ENCODE assay signal across 17 cellular contexts in the genomic region with DNA sequence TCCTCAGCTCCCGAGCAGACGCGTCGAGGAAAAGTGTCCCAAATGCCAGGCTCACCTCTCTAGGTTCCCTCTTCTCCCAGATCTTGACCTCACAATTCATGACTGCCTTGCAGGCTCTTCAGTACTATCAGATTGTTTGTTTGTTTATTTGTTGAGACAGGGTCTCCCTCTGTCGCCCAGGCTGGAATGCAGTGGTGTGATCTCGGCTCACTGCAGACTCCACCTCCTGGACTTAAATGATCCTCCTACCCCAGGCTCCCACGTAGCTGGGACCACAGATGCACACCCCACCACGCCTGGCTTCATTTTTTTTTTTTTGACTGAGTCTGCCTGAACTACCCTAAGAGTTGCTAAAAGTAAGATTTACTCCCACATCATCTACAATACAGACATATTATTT. TPM values are rescaled to one million over a fixed set of nuclear protein-coding genes. Genes with fewer than 3 reads are reported as not detected.
A peak's percentile ranks its signal among the peaks of the same experiment; 100 is the strongest.
DNase-seq lines count a peak whose midpoint lies in the region; ATAC-seq and TF ChIP-seq lines count a peak whose summit lies in the region.
"Had no signal": no experiment of that assay in that cellular context is flagged by ENCODE, and none has a peak within 500 bp of the region (broad histone marks: within the 10 kb centered on the region; RNA-seq: fewer than 3 reads in every experiment).

No MANE protein-coding gene starts in this region.

- TF ChIP-seq CTCF in WTC11 (IDR thresholded peaks at IDR 0.05) (no peak), endodermal cell (conservative IDR thresholded peaks at IDR 0.05) (no peak), prostate gland (IDR thresholded peaks at IDR 0.05) (no peak), spleen (IDR thresholded peaks at IDR 0.05 in 8 of 11, conservative IDR thresholded peaks at IDR 0.05 in 3 of 11) (no peak)

- peaks cover 3% of the 10 kb centered on the region; the same call in 1 of the 2 replicates for H3K36me3 Mint-ChIP-seq in WTC11
- H3K36me3 Mint-ChIP-seq in endodermal cell (ENCODE audit: low read depth) = peaks cover 4% of the 10 kb centered on the region
- peaks cover 0 to 10% (median 3%) of the 10 kb centered on the region in 5 donors for H3K36me3 Mint-ChIP-seq in naive thymus-derived CD4-positive, alpha-beta T cell
- H3K36me3 Mint-ChIP-seq: CD4-positive, CD25-positive, alpha-beta regulatory T cell had no signal

- no peak overlapping the region for H3K27ac Mint-ChIP-seq in WTC11
- H3K27ac Mint-ChIP-seq in endodermal cell = peak overlapping the region; percentile 89
- H3K27ac Mint-ChIP-seq in naive thymus-derived CD4-positive, alpha-beta T cell = peak overlapping the region in 5 of 9 donors; percentile 5 to 54 (median 46)
- H3K27ac Mint-ChIP-seq: CD4-positive, CD25-positive, alpha-beta regulatory T cell had no signal

- H3K36me3 ChIP-seq in endodermal cell (ENCODE audit: control insufficient read depth, insufficient read depth, low read length) = no peaks in the 10 kb centered on the region
- peaks cover 0 to 24% (median 0%) of the 10 kb centered on the region in 3 experiments for H3K36me3 ChIP-seq in naive thymus-derived CD4-positive, alpha-beta T cell (ENCODE audit: control insufficient read depth in 2 of 3, insufficient read depth in 3 of 3, low read length in 3 of 3)
- no peaks in the 10 kb centered on the region for H3K36me3 ChIP-seq in prostate gland
- H3K36me3 ChIP-seq in spleen = no peaks in the 10 kb centered on the region

- DNase-seq in WTC11 (ENCODE audit: low spot score) (peak; percentile 9), endodermal cell (no peak), substantia nigra (lab: John Stamatoyannopoulos, UW) (no peak), prostate gland (ENCODE audit: low spot score) (no peak), spleen (no peak), T1000 (lab: John Stamatoyannopoulos, UW) (no peak)
- no peak for DNase-seq in naive thymus-derived CD4-positive, alpha-beta T cell
- DNase-seq: Caco-2; CD4-positive, CD25-positive, alpha-beta regulatory T cell; DMS153; NCI-H1105 treated with DMSO at 0.1 percent for 48 hours; NCI-H1694 treated with DMSO at 0.1 percent for 48 hours; NCI-H69; OCI-M1; SIG-M5 had no signal

- no peak for ATAC-seq in WTC11
- ATAC-seq in naive thymus-derived CD4-positive, alpha-beta T cell = no peak

- H3K4me1 ChIP-seq in endodermal cell (ENCODE audit: control insufficient read depth, insufficient read depth, low read length) (peaks cover 14% of the 10 kb centered on the region), prostate gland (replicated peaks) (no peaks in the 10 kb centered on the region), spleen (peaks cover 16 to 52% (median 28%) of the 10 kb centered on the region in 6 donors)
- peaks cover 21 to 24% of the 10 kb centered on the region in 2 donors for H3K4me1 ChIP-seq in naive thymus-derived CD4-positive, alpha-beta T cell (ENCODE audit: control insufficient read depth in 2 of 2, insufficient read depth in 2 of 2, low read length in 2 of 2)

- peaks cover 16% of the 10 kb centered on the region for H3K4me1 Mint-ChIP-seq in WTC11
- peaks cover 22% of the 10 kb centered on the region for H3K4me1 Mint-ChIP-seq in endodermal cell
- H3K4me1 Mint-ChIP-seq in naive thymus-derived CD4-positive, alpha-beta T cell = peaks cover 10 to 23% (median 11%) of the 10 kb centered on the region in 7 donors

- TF ChIP-seq POLR2A in prostate gland (IDR thresholded peaks at IDR 0.05) = no peak
- no peak for TF ChIP-seq POLR2A in spleen (IDR thresholded peaks at IDR 0.05)

- no peak overlapping the region for H3K27ac ChIP-seq in endodermal cell (ENCODE audit: low read depth, low read length)
- H3K27ac ChIP-seq in naive thymus-derived CD4-positive, alpha-beta T cell (ENCODE audit: low read depth, low read length) = no peak overlapping the region
- peak overlapping the region; percentile 93 for H3K27ac ChIP-seq in substantia nigra (ENCODE audit: low read depth, low read length, poor library complexity, severe bottlenecking)
- no peak overlapping the region for H3K27ac ChIP-seq in prostate gland
- H3K27ac ChIP-seq in spleen = peak overlapping the region in 2 of 8 donors; percentile 37 to 84
- H3K27ac ChIP-seq: HL-60 had no signal

- H3K9me3 Mint-ChIP-seq in WTC11 = peaks cover 5% of the 10 kb centered on the region
- H3K9me3 Mint-ChIP-seq in endodermal cell = peaks cover 20% of the 10 kb centered on the region
- peaks cover 0 to 2% (median 0%) of the 10 kb centered on the region in 11 donors for H3K9me3 Mint-ChIP-seq in naive thymus-derived CD4-positive, alpha-beta T cell

- H3K4me3 Mint-ChIP-seq in WTC11 (no peak overlapping the region), endodermal cell (no peak overlapping the region)
- H3K4me3 Mint-ChIP-seq in naive thymus-derived CD4-positive, alpha-beta T cell = no peak overlapping the region

- no peaks in the 10 kb centered on the region for H3K27me3 Mint-ChIP-seq in WTC11 (ENCODE audit: low read depth)
- no peaks in the 10 kb centered on the region for H3K27me3 Mint-ChIP-seq in endodermal cell (ENCODE audit: insufficient read depth)
- H3K27me3 Mint-ChIP-seq in naive thymus-derived CD4-positive, alpha-beta T cell = peaks cover 0 to 6% (median 0%) of the 10 kb centered on the region in 5 donors

- H3K9ac ChIP-seq in endodermal cell (ENCODE audit: extremely low read depth, low read length, poor library complexity, severe bottlenecking) = no peak overlapping the region

- no peaks in the 10 kb centered on the region for H3K27me3 ChIP-seq in endodermal cell (ENCODE audit: control insufficient read depth, insufficient read depth, low read length, poor library complexity, severe bottlenecking)
- H3K27me3 ChIP-seq in naive thymus-derived CD4-positive, alpha-beta T cell (ENCODE audit: control insufficient read depth in 2 of 2, insufficient read depth in 2 of 2, low read length in 2 of 2) = no peaks in the 10 kb centered on the region
- no peaks in the 10 kb centered on the region for H3K27me3 ChIP-seq in prostate gland (replicated peaks; ENCODE audit: insufficient read depth)
- H3K27me3 ChIP-seq in spleen (replicated peaks in 1 of 7) = no peaks in the 10 kb centered on the region

- intact Hi-C loops in naive thymus-derived CD4-positive, alpha-beta T cell (cut with micrococcal nuclease) = no loop called here
- intact Hi-C loops in prostate gland (cut with DNase I) = no loop called here
- intact Hi-C loops in spleen (cut with DNase I; ENCODE audit: low total_unique reads) = no loop called here

- WGBS in endodermal cell (ENCODE audit: insufficient coverage in 1 of 2, insufficient read length in 1 of 2), 2 experiments = 82 to 86% methylated on average over 7 to 8 of the region's 8 CpGs
- 70% methylated on average over 8 of the region's 8 CpGs for WGBS in prostate gland
- 85 to 90% (median 89%) methylated on average over 8 of the region's 8 CpGs for WGBS in spleen, 5 donors

- POLR2A ChIA-PET in WTC11 (lab: Charles Lee) = no interaction called here
- POLR2A ChIA-PET in naive thymus-derived CD4-positive, alpha-beta T cell (lab: Charles Lee) = interaction anchor here (0.7 to 1.2 kb wide), 2 partner anchors 15 to 175 kb away, joined by 3 read pairs; no protein-coding TSS in a partner anchor

- no peak overlapping the region for H3K4me3 ChIP-seq in endodermal cell (ENCODE audit: low read length)
- no peak overlapping the region for H3K4me3 ChIP-seq in naive thymus-derived CD4-positive, alpha-beta T cell (ENCODE audit: low read length)
- H3K4me3 ChIP-seq in prostate gland = no peak overlapping the region
- H3K4me3 ChIP-seq in spleen = no peak overlapping the region

- CTCF ChIA-PET in WTC11 (lab: Charles Lee) = interaction anchor here (1.1 to 1.7 kb wide), 3 partner anchors 11 to 175 kb away, joined by 3 to 4 read pairs (median 4); no protein-coding TSS in a partner anchor
- CTCF ChIA-PET in naive thymus-derived CD4-positive, alpha-beta T cell (lab: Charles Lee) = no interaction called here

- H3K9me3 ChIP-seq in endodermal cell (ENCODE audit: control insufficient read depth, low read length) (peaks cover 8% of the 10 kb centered on the region), prostate gland (no peaks in the 10 kb centered on the region), spleen (no peaks in the 10 kb centered on the region)
- H3K9me3 ChIP-seq in naive thymus-derived CD4-positive, alpha-beta T cell (ENCODE audit: control insufficient read depth in 2 of 3, low read length in 3 of 3) = no peaks in the 10 kb centered on the region
- H3K9me3 ChIP-seq: Caco-2 had no signal

TF ChIP-seq in WTC11, 78 proteins besides CTCF, POLR2A, EP300 and RAD21 (continues in another document):
- no peak for TF ChIP-seq ZNF425 (CRISPR knock-in tag; conservative IDR thresholded peaks at IDR 0.05)

RNA-seq across cellular contexts. Expression of gene TMEM235, which starts 15.9 kb away (rescaled TPM):
- total RNA-seq in WTC11 (2021) = 0.24 to 0.41 TPM (median 0.27 TPM) in 3 replicates
- under 1 TPM in 1 of 2 donors, not detected in 1; 0.33 TPM for total RNA-seq in endodermal cell
- not detected for polyA plus RNA-seq in endodermal cell (2013, experiment 1 of 2)
- 0.33 TPM for polyA plus RNA-seq in endodermal cell (2013, experiment 2 of 2)
- total RNA-seq in naive thymus-derived CD4-positive, alpha-beta T cell = not detected
- not detected for polyA plus RNA-seq in naive thymus-derived CD4-positive, alpha-beta T cell
- not detected for total RNA-seq in prostate gland
- total RNA-seq in spleen = not detected
- not detected for polyA plus RNA-seq in spleen
- total RNA-seq: Caco-2; CD4-positive, CD25-positive, alpha-beta regulatory T cell; RPMI7951 had no signal
- polyA plus RNA-seq: CD4-positive, CD25-positive, alpha-beta regulatory T cell had no signal

RNA-seq across cellular contexts. Expression of gene BIRC5, which starts 33.3 kb away (rescaled TPM):
- total RNA-seq in WTC11 (2021) (115 to 117 TPM (median 117 TPM) in 3 replicates), endodermal cell (10 to 100 TPM; 59.7 to 89.6 TPM), prostate gland (1 to 10 TPM; 4.6 to 7.0 TPM), spleen (10 to 100 TPM in 1 of 7 donors, 1 to 10 TPM in 6; 2.3 to 11.9 (median 6.2) TPM)
- 113 TPM for polyA plus RNA-seq in endodermal cell (2013, experiment 1 of 2)
- polyA plus RNA-seq in endodermal cell (2013, experiment 2 of 2) = 112 TPM
- total RNA-seq in naive thymus-derived CD4-positive, alpha-beta T cell = 10 to 100 TPM in 1 of 5 experiments, not detected in 4; 49.0 TPM
- not detected for polyA plus RNA-seq in naive thymus-derived CD4-positive, alpha-beta T cell
- 10 to 100 TPM in 1 of 3 donors, 1 to 10 TPM in 2; 2.1 to 11.3 (median 7.2) TPM for polyA plus RNA-seq in spleen
